ENCODE assay signal across 1 cellular context in genomic region chr7:5445991-5446594, GRCh38.
TF ChIP-seq lines count a peak whose summit lies in the region.

No MANE protein-coding gene starts in this region.

TF ChIP-seq in HepG2, 621 proteins besides CTCF, POLR2A, EP300 and RAD21 (continued from another document and continues in another):
- TF ChIP-seq HNF1B (CRISPR knock-in tag; IDR thresholded peaks at IDR 0.05) (peak; percentile 47), MAFF (IDR thresholded peaks at IDR 0.05; ENCODE audit: low read depth, low read length) (no peak), SSRP1 (CRISPR knock-in tag; IDR thresholded peaks at IDR 0.05) (no peak), ZMYM3 (CRISPR knock-in tag; IDR thresholded peaks at IDR 0.05) (peak; percentile 76), PRDM15 (CRISPR knock-in tag; IDR thresholded peaks at IDR 0.05) (no peak), SOX6 (IDR thresholded peaks at IDR 0.05) (no peak), SOX6 (CRISPR knock-in tag; IDR thresholded peaks at IDR 0.05) (peak; percentile 84), ZNF124 (CRISPR knock-in tag; IDR thresholded peaks at IDR 0.05) (no peak), ZNF557 (CRISPR knock-in tag; IDR thresholded peaks at IDR 0.05) (no peak), ZNF18 (CRISPR knock-in tag; IDR thresholded peaks at IDR 0.05; ENCODE audit: insufficient replicate concordance) (no peak), ZBTB7A (CRISPR knock-in tag; IDR thresholded peaks at IDR 0.05) (peak; percentile 52; the same call in 1 of the 2 replicates), GABPA (IDR thresholded peaks at IDR 0.05; ENCODE audit: low read depth, low read length) (no peak), GABPA (CRISPR knock-in tag; IDR thresholded peaks at IDR 0.05; ENCODE audit: low read depth) (no peak), CSRNP1 (CRISPR knock-in tag; IDR thresholded peaks at IDR 0.05) (no peak), RARA (CRISPR knock-in tag; IDR thresholded peaks at IDR 0.05) (peak; percentile 48; the same call in 1 of the 2 replicates), ZNF607 (CRISPR knock-in tag; IDR thresholded peaks at IDR 0.05; ENCODE audit: borderline replicate concordance) (0 out of 2 replicates have a peak, but pooled peaks have one; percentile 38), ZNF350 (CRISPR knock-in tag; IDR thresholded peaks at IDR 0.05; ENCODE audit: borderline replicate concordance, low read depth) (peak; percentile 86), ZBTB42 (CRISPR knock-in tag; IDR thresholded peaks at IDR 0.05) (no peak), RFXAP (CRISPR knock-in tag; IDR thresholded peaks at IDR 0.05; ENCODE audit: borderline replicate concordance) (no peak), MATR3 (CRISPR knock-in tag; IDR thresholded peaks at IDR 0.05) (no peak), ZNF282 (IDR thresholded peaks at IDR 0.05; ENCODE audit: partially characterized antibody) (no peak), NR2F2 (IDR thresholded peaks at IDR 0.05; ENCODE audit: borderline replicate concordance, low read depth) (no peak), GABPB1 (CRISPR knock-in tag; IDR thresholded peaks at IDR 0.05) (0 out of 2 replicates have a peak, but pooled peaks have one; percentile 41), ATF3 (CRISPR knock-in tag; IDR thresholded peaks at IDR 0.05) (no peak), HOXD1 (CRISPR knock-in tag; IDR thresholded peaks at IDR 0.05) (no peak), HDAC1 (CRISPR knock-in tag; IDR thresholded peaks at IDR 0.05) (peak; percentile 57), ZNF709 (CRISPR knock-in tag; IDR thresholded peaks at IDR 0.05) (no peak), SP2 (CRISPR knock-in tag; IDR thresholded peaks at IDR 0.05) (no peak), CBX1 (IDR thresholded peaks at IDR 0.05; ENCODE audit: low read depth) (no peak), ZNF101 (CRISPR knock-in tag; IDR thresholded peaks at IDR 0.05; ENCODE audit: borderline replicate concordance, low read depth) (no peak), SIX1 (CRISPR knock-in tag; IDR thresholded peaks at IDR 0.05; ENCODE audit: borderline replicate concordance) (no peak), U2AF1 (optimal IDR thresholded peaks at IDR 0.05; ENCODE audit: low read depth, low read length) (no peak), KMT2B (CRISPR knock-in tag; IDR thresholded peaks at IDR 0.05) (no peak), UBTF (CRISPR knock-in tag; IDR thresholded peaks at IDR 0.05) (peak; percentile 68), BORCS8-MEF2B (CRISPR knock-in tag; IDR thresholded peaks at IDR 0.05) (peak; percentile 61; the same call in 1 of the 2 replicates), PAX8 (CRISPR knock-in tag; IDR thresholded peaks at IDR 0.05; ENCODE audit: borderline replicate concordance) (no peak), ZNF501 (CRISPR knock-in tag; IDR thresholded peaks at IDR 0.05) (peak; percentile 54; the same call in 1 of the 2 replicates), MNT (IDR thresholded peaks at IDR 0.05) (no peak), RCOR2 (CRISPR knock-in tag; IDR thresholded peaks at IDR 0.05) (no peak), SRY (CRISPR knock-in tag; IDR thresholded peaks at IDR 0.05) (no peak), SALL1 (CRISPR knock-in tag; IDR thresholded peaks at IDR 0.05) (peak; percentile 36; the same call in 1 of the 2 replicates)
- TF ChIP-seq, protein P1, sequence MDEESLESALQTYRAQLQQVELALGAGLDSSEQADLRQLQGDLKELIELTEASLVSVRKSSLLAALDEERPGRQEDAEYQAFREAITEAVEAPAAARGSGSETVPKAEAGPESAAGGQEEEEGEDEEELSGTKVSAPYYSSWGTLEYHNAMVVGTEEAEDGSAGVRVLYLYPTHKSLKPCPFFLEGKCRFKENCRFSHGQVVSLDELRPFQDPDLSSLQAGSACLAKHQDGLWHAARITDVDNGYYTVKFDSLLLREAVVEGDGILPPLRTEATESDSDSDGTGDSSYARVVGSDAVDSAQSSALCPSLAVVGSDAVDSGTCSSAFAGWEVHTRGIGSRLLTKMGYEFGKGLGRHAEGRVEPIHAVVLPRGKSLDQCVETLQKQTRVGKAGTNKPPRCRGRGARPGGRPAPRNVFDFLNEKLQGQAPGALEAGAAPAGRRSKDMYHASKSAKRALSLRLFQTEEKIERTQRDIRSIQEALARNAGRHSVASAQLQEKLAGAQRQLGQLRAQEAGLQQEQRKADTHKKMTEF (CRISPR knock-in tag; IDR thresholded peaks at IDR 0.05): peak; percentile 45; the same call in 1 of the 2 replicates
- TF ChIP-seq, protein P2, sequence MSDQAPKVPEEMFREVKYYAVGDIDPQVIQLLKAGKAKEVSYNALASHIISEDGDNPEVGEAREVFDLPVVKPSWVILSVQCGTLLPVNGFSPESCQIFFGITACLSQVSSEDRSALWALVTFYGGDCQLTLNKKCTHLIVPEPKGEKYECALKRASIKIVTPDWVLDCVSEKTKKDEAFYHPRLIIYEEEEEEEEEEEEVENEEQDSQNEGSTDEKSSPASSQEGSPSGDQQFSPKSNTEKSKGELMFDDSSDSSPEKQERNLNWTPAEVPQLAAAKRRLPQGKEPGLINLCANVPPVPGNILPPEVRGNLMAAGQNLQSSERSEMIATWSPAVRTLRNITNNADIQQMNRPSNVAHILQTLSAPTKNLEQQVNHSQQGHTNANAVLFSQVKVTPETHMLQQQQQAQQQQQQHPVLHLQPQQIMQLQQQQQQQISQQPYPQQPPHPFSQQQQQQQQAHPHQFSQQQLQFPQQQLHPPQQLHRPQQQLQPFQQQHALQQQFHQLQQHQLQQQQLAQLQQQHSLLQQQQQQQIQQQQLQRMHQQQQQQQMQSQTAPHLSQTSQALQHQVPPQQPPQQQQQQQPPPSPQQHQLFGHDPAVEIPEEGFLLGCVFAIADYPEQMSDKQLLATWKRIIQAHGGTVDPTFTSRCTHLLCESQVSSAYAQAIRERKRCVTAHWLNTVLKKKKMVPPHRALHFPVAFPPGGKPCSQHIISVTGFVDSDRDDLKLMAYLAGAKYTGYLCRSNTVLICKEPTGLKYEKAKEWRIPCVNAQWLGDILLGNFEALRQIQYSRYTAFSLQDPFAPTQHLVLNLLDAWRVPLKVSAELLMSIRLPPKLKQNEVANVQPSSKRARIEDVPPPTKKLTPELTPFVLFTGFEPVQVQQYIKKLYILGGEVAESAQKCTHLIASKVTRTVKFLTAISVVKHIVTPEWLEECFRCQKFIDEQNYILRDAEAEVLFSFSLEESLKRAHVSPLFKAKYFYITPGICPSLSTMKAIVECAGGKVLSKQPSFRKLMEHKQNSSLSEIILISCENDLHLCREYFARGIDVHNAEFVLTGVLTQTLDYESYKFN (CRISPR knock-in tag; conservative IDR thresholded peaks at IDR 0.05): peak; percentile 60
- TF ChIP-seq, protein P3, sequence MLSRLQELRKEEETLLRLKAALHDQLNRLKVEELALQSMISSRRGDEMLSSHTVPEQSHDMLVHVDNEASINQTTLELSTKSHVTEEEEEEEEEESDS (CRISPR knock-in tag; IDR thresholded peaks at IDR 0.05; ENCODE audit: borderline replicate concordance): no peak
- TF ChIP-seq, protein P4, sequence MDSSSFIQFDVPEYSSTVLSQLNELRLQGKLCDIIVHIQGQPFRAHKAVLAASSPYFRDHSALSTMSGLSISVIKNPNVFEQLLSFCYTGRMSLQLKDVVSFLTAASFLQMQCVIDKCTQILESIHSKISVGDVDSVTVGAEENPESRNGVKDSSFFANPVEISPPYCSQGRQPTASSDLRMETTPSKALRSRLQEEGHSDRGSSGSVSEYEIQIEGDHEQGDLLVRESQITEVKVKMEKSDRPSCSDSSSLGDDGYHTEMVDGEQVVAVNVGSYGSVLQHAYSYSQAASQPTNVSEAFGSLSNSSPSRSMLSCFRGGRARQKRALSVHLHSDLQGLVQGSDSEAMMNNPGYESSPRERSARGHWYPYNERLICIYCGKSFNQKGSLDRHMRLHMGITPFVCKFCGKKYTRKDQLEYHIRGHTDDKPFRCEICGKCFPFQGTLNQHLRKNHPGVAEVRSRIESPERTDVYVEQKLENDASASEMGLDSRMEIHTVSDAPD (CRISPR knock-in tag; IDR thresholded peaks at IDR 0.05): no peak
